16 cellular contexts compared by ENCODE assay signal in the genomic region with DNA sequence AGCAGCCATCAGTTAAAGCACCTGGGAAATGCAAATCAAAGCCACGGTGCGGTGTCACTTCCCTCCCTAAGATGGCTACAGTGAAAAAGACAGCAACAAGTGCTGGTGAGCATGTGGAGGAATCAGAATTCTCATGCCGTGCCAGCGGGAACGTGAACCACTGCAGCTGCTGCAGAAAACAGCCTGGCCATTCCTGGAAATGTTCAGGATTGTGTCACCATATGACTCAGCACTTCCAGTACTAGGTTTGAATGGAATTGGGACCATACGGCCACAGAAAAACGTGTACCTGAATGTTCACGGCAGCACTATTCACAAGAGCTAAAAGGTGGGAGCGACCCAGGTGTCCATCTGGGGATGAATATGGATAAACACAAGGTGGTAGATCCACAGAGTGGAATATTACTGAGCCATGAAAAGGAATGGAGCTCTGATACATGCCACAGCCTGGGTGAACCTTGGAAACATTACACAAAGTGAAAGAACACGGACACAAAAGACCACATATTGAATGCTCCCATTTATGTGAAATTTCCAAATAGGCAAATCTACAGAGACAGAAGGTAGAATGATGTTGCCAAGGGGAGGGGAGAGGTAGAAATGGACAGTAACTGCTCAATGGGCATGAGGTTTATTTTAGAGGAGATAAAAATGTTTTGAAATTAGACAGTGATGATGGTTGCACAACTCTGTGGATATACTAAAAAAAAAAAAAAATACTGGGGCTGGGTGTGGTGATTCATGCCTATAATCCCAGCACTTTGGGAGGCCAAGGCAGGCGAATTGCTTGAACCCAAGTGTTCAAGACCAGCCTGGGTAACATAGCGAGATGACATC.
DNase-seq lines count a peak whose midpoint lies in the region; ATAC-seq and TF ChIP-seq lines count a peak whose summit lies in the region.
"Had no signal": no experiment of that assay in that cellular context is flagged by ENCODE, and none has a peak within 500 bp of the region (broad histone marks: within the 10 kb centered on the region; RNA-seq: fewer than 3 reads in every experiment).

No MANE protein-coding gene starts in this region.

- no peaks in the 10 kb centered on the region for H3K36me3 ChIP-seq in colonic mucosa
- H3K36me3 ChIP-seq: upper lobe of left lung had no signal

- H3K9ac ChIP-seq in colonic mucosa (ENCODE audit: low read depth in 2 of 2, low read length in 2 of 2): no peak overlapping the region

- intact Hi-C loops in colonic mucosa (cut with DNase I): no loop called here

- DNase-seq in A172 (ENCODE audit: low spot score) (peak; percentile 63), GM04503 (ENCODE audit: low read depth) (peak; percentile 49), RKO (ENCODE audit: low spot score) (peak; percentile 72), fibroblast of mammary gland (ENCODE audit: low read depth) (peak; percentile 85), colonic mucosa (no peak), NCI-H146 treated with DMSO at 0.1 percent for 48 hours (lab: John Stamatoyannopoulos, UW; ENCODE audit: unreplicated experiment) (no peak)
- DNase-seq in stimulated activated CD4-positive, alpha-beta T cell treated with anti-CD3 and anti-CD28 coated beads, Interleukin-2, amount 100 ng/mL, for 48 hours: no peak
- DNase-seq: activated CD8-positive, alpha-beta T cell treated with anti-CD3 and anti-CD28 coated beads for 36 hours; Karpas-422; midbrain; NCI-H2081; occipital lobe; upper lobe of left lung had no signal

- H3K4me1 ChIP-seq in colonic mucosa: no peaks in the 10 kb centered on the region
- H3K4me1 ChIP-seq: upper lobe of left lung had no signal

- no peak overlapping the region for H3K27ac ChIP-seq in colonic mucosa
- H3K27ac ChIP-seq: coronary artery, epithelial cell of prostate, upper lobe of left lung had no signal

- no peak overlapping the region for H3K4me3 ChIP-seq in fibroblast of mammary gland (ENCODE audit: control insufficient read depth, low read depth, low read length)
- H3K4me3 ChIP-seq in colonic mucosa: no peak overlapping the region
- H3K4me3 ChIP-seq: coronary artery, upper lobe of left lung had no signal

- no peaks in the 10 kb centered on the region for H3K27me3 ChIP-seq in colonic mucosa
- H3K27me3 ChIP-seq: upper lobe of left lung had no signal

- no peaks in the 10 kb centered on the region for H3K9me3 ChIP-seq in colonic mucosa

- no peak for ATAC-seq in HG02763 (IDR thresholded peaks at IDR 0.05; ENCODE audit: unreplicated experiment)
- ATAC-seq: activated CD8-positive, alpha-beta T cell treated with anti-CD3 and anti-CD28 coated beads for 36 hours had no signal

- no peak for TF ChIP-seq CTCF in fibroblast of mammary gland (conservative IDR thresholded peaks at IDR 0.05; ENCODE audit: control insufficient read depth, insufficient read depth, low read depth, low read length)
- no peak for TF ChIP-seq CTCF in colonic mucosa (IDR thresholded peaks at IDR 0.05)

Comparison
In these comparisons a context has a peak if more than half of its experiments do, and no peak if none do; other contexts are left out.
1. DNase-seq: peak in A172 (single experiment), GM04503 (single experiment), RKO (single experiment) and fibroblast of mammary gland (single experiment); none in colonic mucosa (single experiment), NCI-H146 treated with DMSO at 0.1 percent for 48 hours (single experiment) and stimulated activated CD4-positive, alpha-beta T cell treated with anti-CD3 and anti-CD28 coated beads, Interleukin-2, amount 100 ng/mL, for 48 hours (0 of 2).